ENCODE assay signal across 2 cellular contexts in genomic region chr9:129631673-129632129, GRCh38.
TF ChIP-seq lines count a peak whose summit lies in the region.

No MANE protein-coding gene starts in this region.

TF ChIP-seq in WTC11, 78 proteins besides CTCF, POLR2A, EP300 and RAD21:
- TF ChIP-seq ATF1 (CRISPR knock-in tag; IDR thresholded peaks at IDR 0.05), result no peak
- TF ChIP-seq PRRX2 (CRISPR knock-in tag; IDR thresholded peaks at IDR 0.05), result no peak
- TF ChIP-seq JAZF1 (CRISPR knock-in tag; IDR thresholded peaks at IDR 0.05), result no peak
- no peak for TF ChIP-seq NR2C2 (CRISPR knock-in tag; IDR thresholded peaks at IDR 0.05)
- TF ChIP-seq KAT7 (CRISPR knock-in tag; IDR thresholded peaks at IDR 0.05; ENCODE audit: borderline replicate concordance), result no peak
- TF ChIP-seq ZNF317 (CRISPR knock-in tag; IDR thresholded peaks at IDR 0.05; ENCODE audit: borderline replicate concordance, low read depth), result no peak
- no peak for TF ChIP-seq ZNF263 (CRISPR knock-in tag; IDR thresholded peaks at IDR 0.05; ENCODE audit: low read depth)

TF ChIP-seq in H1, 55 proteins besides CTCF, POLR2A, EP300 and RAD21:
- TF ChIP-seq TAF7 (optimal IDR thresholded peaks at IDR 0.05; ENCODE audit: borderline replicate concordance, low read depth, low read length) (no peak), CEBPB (IDR thresholded peaks at IDR 0.05; ENCODE audit: low read depth, low read length) (no peak), BACH1 (IDR thresholded peaks at IDR 0.05; ENCODE audit: low read length) (no peak), CHD1 (IDR thresholded peaks at IDR 0.05; ENCODE audit: low read depth, low read length) (no peak), CBX8 (IDR thresholded peaks at IDR 0.05; ENCODE audit: borderline replicate concordance, low read depth, low read length) (no peak), FOSL1 (IDR thresholded peaks at IDR 0.05; ENCODE audit: insufficient read depth, low read depth, low read length) (no peak), TAF1 (IDR thresholded peaks at IDR 0.05; ENCODE audit: low read depth, low read length) (no peak), POLR2AphosphoS5 (IDR thresholded peaks at IDR 0.05; ENCODE audit: low read depth, low read length) (no peak), CHD2 (IDR thresholded peaks at IDR 0.05; ENCODE audit: low read length) (no peak), GABPA (IDR thresholded peaks at IDR 0.05; ENCODE audit: borderline replicate concordance, insufficient read depth, low read length) (no peak), EGR1 (IDR thresholded peaks at IDR 0.05; ENCODE audit: borderline replicate concordance, low read depth, low read length) (no peak), KDM4A (IDR thresholded peaks at IDR 0.05; ENCODE audit: low read depth, low read length, severe bottlenecking) (no peak), JUN (IDR thresholded peaks at IDR 0.05; ENCODE audit: low read depth, low read length) (no peak)
- TF ChIP-seq, protein P1, sequence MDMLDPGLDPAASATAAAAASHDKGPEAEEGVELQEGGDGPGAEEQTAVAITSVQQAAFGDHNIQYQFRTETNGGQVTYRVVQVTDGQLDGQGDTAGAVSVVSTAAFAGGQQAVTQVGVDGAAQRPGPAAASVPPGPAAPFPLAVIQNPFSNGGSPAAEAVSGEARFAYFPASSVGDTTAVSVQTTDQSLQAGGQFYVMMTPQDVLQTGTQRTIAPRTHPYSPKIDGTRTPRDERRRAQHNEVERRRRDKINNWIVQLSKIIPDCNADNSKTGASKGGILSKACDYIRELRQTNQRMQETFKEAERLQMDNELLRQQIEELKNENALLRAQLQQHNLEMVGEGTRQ (IDR thresholded peaks at IDR 0.05; ENCODE audit: low read length), result no peak
